1 cellular context compared by ENCODE assay signal in the genomic region with DNA sequence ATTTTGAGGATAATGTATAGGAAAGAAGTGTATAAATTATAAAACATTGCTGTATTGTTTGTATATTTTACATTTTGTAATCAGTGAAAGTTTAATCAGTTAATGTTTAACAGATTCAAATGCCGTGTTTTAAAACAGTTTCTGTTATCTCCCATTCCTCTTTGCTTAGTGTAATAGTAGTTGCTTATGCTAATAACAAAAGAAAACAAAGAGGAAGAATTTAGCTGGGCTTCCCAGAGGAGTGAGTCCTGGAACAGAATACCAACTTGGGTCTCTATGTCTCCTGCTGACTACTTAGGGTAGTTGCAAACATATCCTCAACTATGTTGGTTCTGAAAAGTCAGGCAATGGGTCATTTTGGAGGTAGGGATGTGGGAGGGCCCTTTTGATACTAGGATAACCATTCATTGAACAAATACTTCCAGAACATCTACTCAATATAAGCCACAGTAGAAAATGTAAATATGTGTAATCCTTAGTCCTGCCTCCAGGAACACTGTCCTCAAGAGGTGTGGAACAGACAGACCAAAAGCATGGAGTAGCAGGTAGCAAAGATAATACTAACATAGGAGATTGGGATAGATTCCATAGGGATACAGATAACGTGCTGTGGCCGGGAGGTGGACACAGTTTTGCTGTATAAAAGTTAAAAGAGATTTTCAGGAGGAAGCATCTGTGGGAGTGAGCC.
TF ChIP-seq lines count a peak whose summit lies in the region.

No MANE protein-coding gene starts in this region.

TF ChIP-seq in SK-N-SH, 30 proteins besides CTCF, POLR2A, EP300 and RAD21 (continued from another document):
- TF ChIP-seq, protein P1, sequence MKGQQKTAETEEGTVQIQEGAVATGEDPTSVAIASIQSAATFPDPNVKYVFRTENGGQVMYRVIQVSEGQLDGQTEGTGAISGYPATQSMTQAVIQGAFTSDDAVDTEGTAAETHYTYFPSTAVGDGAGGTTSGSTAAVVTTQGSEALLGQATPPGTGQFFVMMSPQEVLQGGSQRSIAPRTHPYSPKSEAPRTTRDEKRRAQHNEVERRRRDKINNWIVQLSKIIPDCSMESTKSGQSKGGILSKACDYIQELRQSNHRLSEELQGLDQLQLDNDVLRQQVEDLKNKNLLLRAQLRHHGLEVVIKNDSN (IDR thresholded peaks at IDR 0.05; ENCODE audit: borderline replicate concordance, low read depth) = no peak
- TF ChIP-seq RXRA (IDR thresholded peaks at IDR 0.05; ENCODE audit: borderline replicate concordance, low read depth) = no peak
TF ChIP-seq in SK-N-SH: peak in this region for 0.
